In genomic region chr18:32019251-32019943, GRCh38 we compare ENCODE assay signal across 8 cellular contexts. TPM values are rescaled to one million over a fixed set of nuclear protein-coding genes. Genes with fewer than 3 reads are reported as not detected.
DNase-seq lines count a peak whose midpoint lies in the region; ATAC-seq, FAIRE-seq and TF ChIP-seq lines count a peak whose summit lies in the region.

No MANE protein-coding gene starts in this region.

- CTCF ChIA-PET in H1 (lab: Charles Lee; ENCODE audit: partially characterized antibody): interaction anchor here (0.6 to 2.1 kb wide), 10 partner anchors 9 to 83 kb away, joined by 3 to 9 read pairs (median 3); no protein-coding TSS in a partner anchor

- H3K56ac ChIP-seq in H1 (replicated peaks; ENCODE audit: insufficient read length, low read depth, low read length): peak overlapping the region; percentile 83

- no peak overlapping the region for H3K14ac ChIP-seq in H1 (ENCODE audit: insufficient read length)

- POLR2A ChIA-PET in H1 (lab: Charles Lee; ENCODE audit: partially characterized antibody): interaction anchor here (0.9 to 2.5 kb wide), 9 partner anchors 9 to 114 kb away, joined by 3 to 12 read pairs (median 4); partner anchors contain the start of gene RNF138

- peak overlapping the region; percentile 97 for H2BK12ac ChIP-seq in H1 (ENCODE audit: low read depth, low read length)

- no peak overlapping the region for H3K23ac ChIP-seq in H1 (ENCODE audit: insufficient read length)

- H3K4me1 ChIP-seq in H1 (replicated peaks in 1 of 4; ENCODE audit: control insufficient read depth in 3 of 4, insufficient read depth in 4 of 4, low read length in 3 of 4): peaks cover 0 to 10% (median 4%) of the 10 kb centered on the region in 4 experiments; a peak in 4 of 7 replicates

- peak overlapping the region; percentile 59 to 81 (median 69) for H3K4me3 ChIP-seq in H1 (ENCODE audit: extremely low read depth in 1 of 4, insufficient read depth in 2 of 4, low read depth in 3 of 4, low read length in 4 of 4)

- peak overlapping the region; percentile 91 to 96 for H3K4me2 ChIP-seq in H1 (ENCODE audit: insufficient read depth in 1 of 2, low read depth in 2 of 2, low read length in 2 of 2)

- H2AFZ ChIP-seq in H1 (ENCODE audit: low read length): peak overlapping the region; percentile 14; the same call in 1 of the 2 replicates

- no peaks in the 10 kb centered on the region for H4K20me1 ChIP-seq in H1 (replicated peaks in 1 of 2; ENCODE audit: control insufficient read depth in 1 of 2, insufficient read depth in 2 of 2, low read length in 2 of 2)

- H3K9ac ChIP-seq in H1 (replicated peaks in 1 of 4; ENCODE audit: extremely low read depth in 1 of 4, low read depth in 3 of 4, low read length in 3 of 4): peak overlapping the region; percentile 52 to 84 (median 78)

- peak overlapping the region; percentile 54; the same call in 1 of the 2 replicates for H2BK15ac ChIP-seq in H1 (ENCODE audit: low read length)

- peaks cover 0 to 4% (median under 1%) of the 10 kb centered on the region in 4 experiments; a peak in 3 of 7 replicates for H3K27me3 ChIP-seq in H1 (replicated peaks in 1 of 4; ENCODE audit: control insufficient read depth in 3 of 4, extremely low read depth in 1 of 4, insufficient read depth in 3 of 4, low read length in 3 of 4)

- WGBS in H1 (ENCODE audit: extremely low coverage in 1 of 2, insufficient coverage in 1 of 2, insufficient read length in 1 of 2, insufficient replicate concordance in 2 of 2, low coverage in 1 of 2, low lambda C conversion rate in 2 of 2, missing lambda C conversion rate in 1 of 2), 2 experiments: 7% methylated on average over 31 of the region's 31 CpGs; no CpG with 5 or more reads in 1 of the 2 experiments

- H3K36me3 ChIP-seq in H1 (ENCODE audit: control insufficient read depth in 2 of 4, insufficient read depth in 4 of 4, low read length in 3 of 4): no peaks in the 10 kb centered on the region; a peak in 1 of 8 replicates

- no peak overlapping the region for H3K27ac ChIP-seq in H1 (ENCODE audit: low read depth, low read length)

- no peak for TF ChIP-seq CTCF in H1 (IDR thresholded peaks at IDR 0.05; ENCODE audit: control extremely low read depth in 1 of 3, insufficient read depth in 1 of 3, low read depth in 1 of 3, low read length in 3 of 3)

- peak overlapping the region; percentile 41 for H3K4ac ChIP-seq in H1 (replicated peaks; ENCODE audit: insufficient read length, low read depth, low read length)

- H4K8ac ChIP-seq in H1 (ENCODE audit: extremely low read depth, insufficient read depth, low read length): peak overlapping the region; percentile 95

- DNase-seq in 8988T: peak; percentile 24
- DNase-seq in NCI-H2107 treated with DMSO at 0.1 percent for 48 hours (lab: John Stamatoyannopoulos, UW; ENCODE audit: unreplicated experiment): peak; percentile 5
- peak; percentile 14 to 28 (median 26) for DNase-seq in activated CD8-positive, alpha-beta memory T cell treated with anti-CD3 and anti-CD28 coated beads for 48 hours (ENCODE audit: low read depth in 2 of 3, low spot score in 2 of 3)
- DNase-seq in H1 (ENCODE audit: low read depth in 1 of 2, low spot score in 2 of 2): peak; percentile 9 to 69
- peak; percentile 59 for DNase-seq in midbrain (lab: John Stamatoyannopoulos, UW)
- peak; percentile 11 for DNase-seq in stimulated activated CD8-positive, alpha-beta memory T cell treated with anti-CD3 and anti-CD28 coated beads, Interleukin-7, amount 100 ng/mL, for 24 hours (ENCODE audit: low read depth)

- TF ChIP-seq RAD21 in H1 (IDR thresholded peaks at IDR 0.05 in 1 of 2, conservative IDR thresholded peaks at IDR 0.05 in 1 of 2; ENCODE audit: low read depth in 2 of 2, low read length in 2 of 2): no peak; a peak in 1 of 4 replicates

- H2AK5ac ChIP-seq in H1 (ENCODE audit: low read depth, low read length): no peak overlapping the region

- ATAC-seq in GM19043 (IDR thresholded peaks at IDR 0.05; ENCODE audit: low read depth, unreplicated experiment): peak; percentile 17
- ATAC-seq in HG03521 (IDR thresholded peaks at IDR 0.05; ENCODE audit: unreplicated experiment): no peak

- H4K5ac ChIP-seq in H1 (ENCODE audit: insufficient read length, low read depth, low read length): peak overlapping the region; percentile 44

- no peak for TF ChIP-seq EP300 in H1 (IDR thresholded peaks at IDR 0.05; ENCODE audit: borderline replicate concordance in 1 of 2, low read depth in 2 of 2, low read length in 2 of 2)

- H3K79me1 ChIP-seq in H1 (ENCODE audit: low read depth, low read length): no peaks in the 10 kb centered on the region; the same call in 1 of the 2 replicates

- no peak overlapping the region for H4K91ac ChIP-seq in H1 (replicated peaks; ENCODE audit: insufficient read length, low read length)

- peaks cover 17% of the 10 kb centered on the region for H3K23me2 ChIP-seq in H1 (ENCODE audit: low read depth, low read length)

- H3K9me3 ChIP-seq in H1 (ENCODE audit: insufficient read depth in 2 of 2, low read depth in 1 of 2, low read length in 1 of 2): no peaks in the 10 kb centered on the region

- peak overlapping the region; percentile 91 for H3K18ac ChIP-seq in H1 (ENCODE audit: extremely low read depth, low read length)

- H3K79me2 ChIP-seq in H1 (ENCODE audit: control insufficient read depth in 1 of 2, insufficient read depth in 2 of 2, low read length in 2 of 2): peaks cover 0 to 7% of the 10 kb centered on the region in 2 experiments; a peak in 2 of 4 replicates

- H2BK20ac ChIP-seq in H1 (ENCODE audit: low read length): no peak overlapping the region

- FAIRE-seq in H1 (lab: Jason Lieb, UNC): no peak

- no peak overlapping the region for H2BK120ac ChIP-seq in H1 (replicated peaks; ENCODE audit: low read depth, low read length)

- H2BK5ac ChIP-seq in H1 (ENCODE audit: low read depth, low read length): no peak overlapping the region

- no peak for TF ChIP-seq POLR2A in H1 (IDR thresholded peaks at IDR 0.05; ENCODE audit: control extremely low read depth in 1 of 2, low read depth in 2 of 2, low read length in 2 of 2)

TF ChIP-seq in H1, 55 proteins besides CTCF, POLR2A, EP300 and RAD21:
- peak; percentile 33; the same call in 1 of the 2 replicates for TF ChIP-seq MAX (IDR thresholded peaks at IDR 0.05)
- no peak for TF ChIP-seq CBX8 (IDR thresholded peaks at IDR 0.05; ENCODE audit: borderline replicate concordance, low read depth, low read length)
- no peak for TF ChIP-seq CBX5 (IDR thresholded peaks at IDR 0.05; ENCODE audit: low read depth, low read length)
- peak; percentile 45 for TF ChIP-seq RNF2 (IDR thresholded peaks at IDR 0.05; ENCODE audit: borderline replicate concordance, low read depth, low read length, missing control alignments, poor library complexity, severe bottlenecking)
- TF ChIP-seq SAP30 (IDR thresholded peaks at IDR 0.05; ENCODE audit: insufficient read depth, insufficient replicate concordance, low read length): peak; percentile 33
- TF ChIP-seq SUZ12 (IDR thresholded peaks at IDR 0.05; ENCODE audit: low read length): 0 out of 2 replicates have a peak, but pooled peaks have one; percentile 13
- TF ChIP-seq KDM4A (IDR thresholded peaks at IDR 0.05; ENCODE audit: low read depth, low read length, severe bottlenecking): peak; percentile 65

RNA-seq across cellular contexts. Expression of gene RNF125, which starts 0.8 kb away (rescaled TPM):
- 14.3 and 15.2 TPM in 2 replicates for total RNA-seq in H1 (2021; fragmentation: NEBNext Ultra II Directional; extraction: Animal tissue kit (Norgen Biotek cat#: 25700))
- polyA plus RNA-seq in H1 (2011; rRNA removed): 10.5 and 14.3 TPM in 2 replicates
- 12.0 TPM for polyA plus RNA-seq in H1 (2011; cell fraction: cytosol; rRNA removed)
- polyA plus RNA-seq in H1 (2011; cell fraction: nucleus; rRNA removed): 6.1 TPM
- 6.3 to 8.7 TPM (median 7.5 TPM) in 4 replicates for polyA plus RNA-seq in H1 (2012, experiment 1 of 2)
- 4.7 TPM for polyA plus RNA-seq in H1 (2012, experiment 2 of 2)
- 10.0 TPM for polyA plus RNA-seq in H1 (2013, experiment 1 of 2)
- 10.1 TPM for polyA plus RNA-seq in H1 (2013, experiment 2 of 2)
- 13.0 and 17.7 TPM in 2 replicates for polyA minus RNA-seq in H1 (2011; rRNA and poly(A)+ RNA removed)
- polyA minus RNA-seq in H1 (2011; cell fraction: cytosol; rRNA and poly(A)+ RNA removed): 5.4 TPM
- polyA minus RNA-seq in H1 (2011; cell fraction: nucleus; rRNA and poly(A)+ RNA removed): 9.2 TPM

Comparison
In these comparisons a context has a peak if more than half of its experiments do, and no peak if none do; other contexts are left out.
1. DNase-seq: peak in every context shown above with its lines; median percentile 59 in midbrain; 39 in H1; 26 in activated CD8-positive, alpha-beta memory T cell treated with anti-CD3 and anti-CD28 coated beads for 48 hours; 24 in 8988T; 11 in stimulated activated CD8-positive, alpha-beta memory T cell treated with anti-CD3 and anti-CD28 coated beads, Interleukin-7, amount 100 ng/mL, for 24 hours; 5 in NCI-H2107 treated with DMSO at 0.1 percent for 48 hours.